ENCODE assay signal across 8 cellular contexts in the genomic region with DNA sequence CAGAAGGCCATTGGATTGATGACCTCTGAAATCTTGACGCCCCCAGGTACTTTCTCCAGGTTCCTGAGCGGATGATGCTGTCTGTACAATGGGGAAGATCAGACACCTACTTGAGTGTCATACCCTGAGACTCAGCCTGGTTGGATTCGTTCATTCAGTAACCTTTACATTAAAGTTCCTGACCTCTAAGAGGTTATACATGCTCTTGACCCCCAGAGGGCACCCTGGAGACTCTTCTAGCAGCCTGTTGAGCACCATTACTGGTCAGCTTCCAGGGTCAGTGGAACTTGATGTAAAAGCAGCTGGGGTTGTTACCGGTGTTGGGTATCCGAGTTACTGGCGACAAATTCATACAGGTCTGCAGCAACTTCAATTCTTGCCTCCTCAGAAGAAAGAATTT.
DNase-seq lines count a peak whose midpoint lies in the region; ATAC-seq and TF ChIP-seq lines count a peak whose summit lies in the region.
"Had no signal": no experiment of that assay in that cellular context is flagged by ENCODE, and none has a peak within 500 bp of the region (broad histone marks: within the 10 kb centered on the region; RNA-seq: fewer than 3 reads in every experiment).

No MANE protein-coding gene starts in this region.

- BruUV-seq in Calu3 (replicated peaks; lab: Mats Ljungman, UMichigan) = no TSS peak

- ATAC-seq in GM19351 (IDR thresholded peaks at IDR 0.05; ENCODE audit: unreplicated experiment) = peak; percentile 94
- ATAC-seq in GM18505 (IDR thresholded peaks at IDR 0.05; ENCODE audit: unreplicated experiment) = no peak

- H3K9me3 Mint-ChIP-seq in Calu3 (ENCODE audit: low read depth, unreplicated experiment) (no peaks in the 10 kb centered on the region), nephron progenitor cell (peaks cover 27% of the 10 kb centered on the region)
- H3K9me3 Mint-ChIP-seq in activated naive CD8-positive, alpha-beta T cell treated with anti-CD3 and anti-CD28 coated beads for 36 hours = no peaks in the 10 kb centered on the region
- H3K9me3 Mint-ChIP-seq: T-cell had no signal

- intact Hi-C loops in Calu3 (cut with micrococcal nuclease; ENCODE audit: unreplicated experiment) = no loop called here

- no peak overlapping the region for H3K4me3 Mint-ChIP-seq in Calu3 (ENCODE audit: low read depth, unreplicated experiment)
- H3K4me3 Mint-ChIP-seq in activated naive CD8-positive, alpha-beta T cell treated with anti-CD3 and anti-CD28 coated beads for 36 hours = no peak overlapping the region
- no peak overlapping the region for H3K4me3 Mint-ChIP-seq in nephron progenitor cell
- H3K4me3 Mint-ChIP-seq: T-cell had no signal

- TF ChIP-seq CTCF in Calu3 (IDR thresholded peaks at IDR 0.05; ENCODE audit: unreplicated experiment) = peak; percentile 53
- peak; percentile 37 for TF ChIP-seq CTCF in nephron progenitor cell (IDR thresholded peaks at IDR 0.05)

- H3K27ac Mint-ChIP-seq in Calu3 (ENCODE audit: unreplicated experiment) = no peak overlapping the region
- no peak overlapping the region for H3K27ac Mint-ChIP-seq in activated naive CD8-positive, alpha-beta T cell treated with anti-CD3 and anti-CD28 coated beads for 36 hours
- H3K27ac Mint-ChIP-seq in nephron progenitor cell = no peak overlapping the region

- DNase-seq in Calu3 = peak; percentile 45
- peak; percentile 48 for DNase-seq in M059J (ENCODE audit: low read depth)
- DNase-seq in activated naive CD8-positive, alpha-beta T cell treated with anti-CD3 and anti-CD28 coated beads for 36 hours = peak; percentile 9
- peak; percentile 27 for DNase-seq in nephron progenitor cell
- DNase-seq in midbrain (lab: John Stamatoyannopoulos, UW) = no peak

- H3K36me3 Mint-ChIP-seq in Calu3 (ENCODE audit: insufficient read depth, unreplicated experiment) (no peaks in the 10 kb centered on the region), nephron progenitor cell (ENCODE audit: low read depth) (no peaks in the 10 kb centered on the region)
- no peaks in the 10 kb centered on the region for H3K36me3 Mint-ChIP-seq in activated naive CD8-positive, alpha-beta T cell treated with anti-CD3 and anti-CD28 coated beads for 36 hours
- H3K36me3 Mint-ChIP-seq: T-cell had no signal

- H3K27me3 Mint-ChIP-seq in Calu3 (ENCODE audit: unreplicated experiment) = peaks cover 25% of the 10 kb centered on the region
- peaks cover 51% of the 10 kb centered on the region for H3K27me3 Mint-ChIP-seq in activated naive CD8-positive, alpha-beta T cell treated with anti-CD3 and anti-CD28 coated beads for 36 hours
- H3K27me3 Mint-ChIP-seq in nephron progenitor cell (ENCODE audit: low read depth, poor library complexity) = peaks cover 35% of the 10 kb centered on the region

- H3K4me1 Mint-ChIP-seq in Calu3 (ENCODE audit: low read depth, unreplicated experiment) (no peaks in the 10 kb centered on the region), nephron progenitor cell (no peaks in the 10 kb centered on the region)
- peaks cover 7% of the 10 kb centered on the region for H3K4me1 Mint-ChIP-seq in activated naive CD8-positive, alpha-beta T cell treated with anti-CD3 and anti-CD28 coated beads for 36 hours
- H3K4me1 Mint-ChIP-seq: T-cell had no signal

- CTCF ChIA-PET in Calu3 (lab: Charles Lee) = interaction anchor here (0.6 to 1.1 kb wide), 2 partner anchors 10 to 263 kb away, joined by 3 read pairs; no protein-coding TSS in a partner anchor

- TF ChIP-seq POLR2A in GM18505 (IDR thresholded peaks at IDR 0.05; ENCODE audit: borderline replicate concordance, extremely low read depth, insufficient read depth, insufficient read length) = no peak
